ENCODE assay signal across 8 cellular contexts in genomic region chr12:57462307-57463253, GRCh38. TPM values are rescaled to one million over a fixed set of nuclear protein-coding genes. Genes with fewer than 3 reads are reported as not detected.
DNase-seq lines count a peak whose midpoint lies in the region; ATAC-seq and TF ChIP-seq lines count a peak whose summit lies in the region.

No MANE protein-coding gene starts in this region.

- H3K9me3 ChIP-seq in neural progenitor cell (ENCODE audit: low read depth) (no peaks in the 10 kb centered on the region), stomach smooth muscle (ENCODE audit: control insufficient read depth in 2 of 2, low read length in 2 of 2) (no peaks in the 10 kb centered on the region)

- no peaks in the 10 kb centered on the region for H3K36me3 Mint-ChIP-seq in neural progenitor cell

- peak overlapping the region; percentile 89 for H3K4me3 Mint-ChIP-seq in neural progenitor cell

- ATAC-seq in foreskin keratinocyte, result peak; percentile 82

- H3K9me3 Mint-ChIP-seq in neural progenitor cell, result no peaks in the 10 kb centered on the region

- H3K27ac ChIP-seq in foreskin keratinocyte (no peak overlapping the region), neural progenitor cell (no peak overlapping the region), stomach smooth muscle (ENCODE audit: low read length) (peak overlapping the region; percentile 50)

- H3K27me3 ChIP-seq in foreskin keratinocyte (peaks cover 13% of the 10 kb centered on the region), neural progenitor cell (peaks cover 16% of the 10 kb centered on the region), stomach smooth muscle (ENCODE audit: control insufficient read depth in 1 of 2, insufficient read depth in 2 of 2, low read length in 2 of 2) (peaks cover 5 to 8% of the 10 kb centered on the region in 2 donors)

- TF ChIP-seq CTCF in LNCaP clone FGC (IDR thresholded peaks at IDR 0.05; ENCODE audit: control insufficient read depth, extremely low read depth, insufficient read depth) (peak; percentile 98), foreskin keratinocyte (conservative IDR thresholded peaks at IDR 0.05) (peak; percentile 97), neural progenitor cell (IDR thresholded peaks at IDR 0.05) (peak; percentile 98)

- peaks cover 30% of the 10 kb centered on the region for H3K4me1 Mint-ChIP-seq in neural progenitor cell

- H3K36me3 ChIP-seq in neural progenitor cell (no peaks in the 10 kb centered on the region), stomach smooth muscle (ENCODE audit: control insufficient read depth in 2 of 2, insufficient read depth in 2 of 2, low read length in 2 of 2) (no peaks in the 10 kb centered on the region)

- peak overlapping the region; percentile 86 for H3K4me2 ChIP-seq in neural progenitor cell

- DNase-seq in GDM1 (lab: John Stamatoyannopoulos, UW) (peak; percentile 81), H4 (ENCODE audit: low spot score) (peak; percentile 91), LNCaP clone FGC (ENCODE audit: low read depth) (peak; percentile 67), RPMI8226 (peak; percentile 91), foreskin keratinocyte (peak; percentile 92 to 96), neural progenitor cell (ENCODE audit: low spot score) (peak; percentile 93)
- peak; percentile 80 for DNase-seq in activated effector memory CD4-positive, alpha-beta T cell treated with Interleukin-2 at 50 U/mL for 16 hours

- peaks cover 11% of the 10 kb centered on the region for H3K4me1 ChIP-seq in foreskin keratinocyte
- H3K4me1 ChIP-seq in neural progenitor cell, result peaks cover 19% of the 10 kb centered on the region
- peaks cover 32% of the 10 kb centered on the region for H3K4me1 ChIP-seq in stomach smooth muscle (ENCODE audit: control insufficient read depth, insufficient read depth, low read length)

- H3K9ac ChIP-seq in neural progenitor cell, result no peak overlapping the region
- H3K9ac ChIP-seq in stomach smooth muscle (ENCODE audit: low read length in 2 of 2), result peak overlapping the region; percentile 60 to 69

- peaks cover 33% of the 10 kb centered on the region for H3F3A ChIP-seq in neural progenitor cell (ENCODE audit: low read depth)

- H2AFZ ChIP-seq in neural progenitor cell (replicated peaks), result no peak overlapping the region

- H4K20me1 ChIP-seq in neural progenitor cell (ENCODE audit: low read depth), result peaks cover 20% of the 10 kb centered on the region

- H3K27me3 Mint-ChIP-seq in neural progenitor cell (ENCODE audit: insufficient read depth, low read depth), result peaks cover 43% of the 10 kb centered on the region

- H3K4me3 ChIP-seq in LNCaP clone FGC (ENCODE audit: low read depth, low read length), result peak overlapping the region; percentile 57
- peak overlapping the region; percentile 53 for H3K4me3 ChIP-seq in neural progenitor cell
- peak overlapping the region; percentile 72 to 80 for H3K4me3 ChIP-seq in stomach smooth muscle (ENCODE audit: low read length in 2 of 2)

- no peaks in the 10 kb centered on the region for H3K79me2 ChIP-seq in neural progenitor cell (ENCODE audit: low read depth)

- H3K27ac Mint-ChIP-seq in neural progenitor cell, result no peak overlapping the region

RNA-seq across cellular contexts. Expression of gene GLI1, which starts 3.0 kb away (rescaled TPM):
- 5.7 and 6.3 TPM in 2 replicates for total RNA-seq in H4 (2014; rRNA removed; shearing (Covaris generic))
- total RNA-seq in foreskin keratinocyte, result 2.8 and 3.8 TPM in 2 replicates
- 3.2 and 4.4 TPM in 2 replicates for polyA plus RNA-seq in foreskin keratinocyte
- 0.12 and 0.71 TPM in 2 replicates for total RNA-seq in neural progenitor cell (ENCODE audit: low replicate concordance)

RNA-seq across cellular contexts. Expression of gene INHBE, which starts 7.5 kb away (rescaled TPM):
- total RNA-seq in H4 (2014; rRNA removed; shearing (Covaris generic)), result 16.1 and 24.8 TPM in 2 replicates
- total RNA-seq in foreskin keratinocyte (0.07 TPM in 1 of 2 replicates, not detected in the other), neural progenitor cell (ENCODE audit: low replicate concordance) (2.6 TPM in 1 of 2 replicates, not detected in the other)
- 0.07 TPM in 1 of 2 replicates, not detected in the other for polyA plus RNA-seq in foreskin keratinocyte

RNA-seq across cellular contexts. Expression of gene ARHGAP9, which starts 17.1 kb away (rescaled TPM):
- not detected in 2 replicates for total RNA-seq in H4 (2014; rRNA removed; shearing (Covaris generic))
- total RNA-seq in foreskin keratinocyte (0.10 TPM in 1 of 2 replicates, not detected in the other), neural progenitor cell (ENCODE audit: low replicate concordance) (0.62 TPM in 1 of 2 replicates, not detected in the other)
- polyA plus RNA-seq in foreskin keratinocyte, result 0.07 TPM in 1 of 2 replicates, not detected in the other

RNA-seq across cellular contexts. Expression of gene MARS1, which starts 25.3 kb away (rescaled TPM):
- 118 and 121 TPM in 2 replicates for total RNA-seq in H4 (2014; rRNA removed; shearing (Covaris generic))
- total RNA-seq in foreskin keratinocyte (215 and 307 TPM in 2 replicates), neural progenitor cell (ENCODE audit: low replicate concordance) (109 and 116 TPM in 2 replicates)
- 186 and 224 TPM in 2 replicates for polyA plus RNA-seq in foreskin keratinocyte

RNA-seq across cellular contexts. Expression of gene INHBC, which starts 28.0 kb away (rescaled TPM):
- total RNA-seq in H4 (2014; rRNA removed; shearing (Covaris generic)), result not detected in 2 replicates
- total RNA-seq in foreskin keratinocyte (not detected in 2 replicates), neural progenitor cell (ENCODE audit: low replicate concordance) (0.06 TPM in 1 of 2 replicates, not detected in the other)
- polyA plus RNA-seq in foreskin keratinocyte, result not detected in 2 replicates
